In genomic region chr14:71586131-71586893, GRCh38 we compare ENCODE assay signal across 10 cellular contexts.
DNase-seq lines count a peak whose midpoint lies in the region; ATAC-seq, FAIRE-seq and TF ChIP-seq lines count a peak whose summit lies in the region.
"Had no signal": no experiment of that assay in that cellular context is flagged by ENCODE, and none has a peak within 500 bp of the region (broad histone marks: within the 10 kb centered on the region; RNA-seq: fewer than 3 reads in every experiment).

No MANE protein-coding gene starts in this region.

- H3K79me2 ChIP-seq in astrocyte (ENCODE audit: insufficient read depth, low read length): peaks cover 34% of the 10 kb centered on the region
- no peaks in the 10 kb centered on the region for H3K79me2 ChIP-seq in keratinocyte (ENCODE audit: control insufficient read depth, insufficient read depth, low read length)

- intact Hi-C loops in activated T-helper 2 cell treated with anti-CD3 and anti-CD28 coated beads, Interferon-gamma antibody, Interleukin-2, Interleukin-4, amounts not matched to agents 10 μg/mL and 5 μg/mL and 100 μg/mL, durations not matched to agents 14 hours and 24 hours and 36 hours (cut with micrococcal nuclease): no loop called here
- intact Hi-C loops in mucosa of descending colon (cut with DNase I, micrococcal nuclease): no loop called here

- no peak for TF ChIP-seq EP300 in suprapubic skin (IDR thresholded peaks at IDR 0.05)

- peak overlapping the region; percentile 85 for H3K4me3 Mint-ChIP-seq in HFFc6
- H3K4me3 Mint-ChIP-seq in astrocyte (ENCODE audit: unreplicated experiment): peak overlapping the region; percentile 55
- H3K4me3 Mint-ChIP-seq in activated T-helper 2 cell treated with anti-CD3 and anti-CD28 coated beads, Interferon-gamma antibody, Interleukin-2, Interleukin-4, amounts not matched to agents 10 μg/mL and 5 μg/mL and 100 μg/mL, durations not matched to agents 14 hours and 24 hours and 36 hours (ENCODE audit: low read depth): no peak overlapping the region
- H3K4me3 Mint-ChIP-seq: stimulated activated naive CD8-positive, alpha-beta T cell treated with anti-CD3 and anti-CD28 coated beads, Interleukin-15, Interleukin-2, amounts not matched to agents 100 ng/mL and 50 ng/mL, for 24 hours had no signal

- no peaks in the 10 kb centered on the region; the same call in 1 of the 2 replicates for H3K27me3 Mint-ChIP-seq in HFFc6 (ENCODE audit: insufficient read depth)
- no peaks in the 10 kb centered on the region for H3K27me3 Mint-ChIP-seq in astrocyte (ENCODE audit: low read depth, unreplicated experiment)
- no peaks in the 10 kb centered on the region for H3K27me3 Mint-ChIP-seq in activated T-helper 2 cell treated with anti-CD3 and anti-CD28 coated beads, Interferon-gamma antibody, Interleukin-2, Interleukin-4, amounts not matched to agents 10 μg/mL and 5 μg/mL and 100 μg/mL, durations not matched to agents 14 hours and 24 hours and 36 hours (ENCODE audit: low read depth)
- H3K27me3 Mint-ChIP-seq: stimulated activated naive CD8-positive, alpha-beta T cell treated with anti-CD3 and anti-CD28 coated beads, Interleukin-15, Interleukin-2, amounts not matched to agents 100 ng/mL and 50 ng/mL, for 24 hours had no signal

- no peaks in the 10 kb centered on the region for H3K9me3 ChIP-seq in astrocyte (ENCODE audit: insufficient read depth, low read depth, low read length)
- H3K9me3 ChIP-seq in keratinocyte (ENCODE audit: control insufficient read depth, low read depth, low read length): no peaks in the 10 kb centered on the region
- H3K9me3 ChIP-seq in suprapubic skin: no peaks in the 10 kb centered on the region
- H3K9me3 ChIP-seq in mucosa of descending colon: no peaks in the 10 kb centered on the region

- dilution Hi-C loops in keratinocyte (cut with MboI; ENCODE audit: extremely low pct_ligation_motif_present, low sequenced_read_pairs): no loop called here

- H3K4me3 ChIP-seq in astrocyte (ENCODE audit: insufficient read depth, low read depth, low read length) (peak overlapping the region; percentile 51), keratinocyte (ENCODE audit: control insufficient read depth in 2 of 3, extremely low read depth in 1 of 3, insufficient read depth in 2 of 3, low read depth in 1 of 3, low read length in 3 of 3) (no peak overlapping the region), suprapubic skin (peak overlapping the region; percentile 26), mucosa of descending colon (no peak overlapping the region)

- H3K27ac ChIP-seq in astrocyte (ENCODE audit: low read depth, low read length) (peak overlapping the region; percentile 39), keratinocyte (ENCODE audit: control insufficient read depth, insufficient read depth, low read length) (no peak overlapping the region), suprapubic skin (no peak overlapping the region)

- no peaks in the 10 kb centered on the region for H4K20me1 ChIP-seq in astrocyte (ENCODE audit: insufficient read depth, low read length)
- H4K20me1 ChIP-seq in keratinocyte (ENCODE audit: control insufficient read depth, extremely low read depth, insufficient read depth, low read length): no peaks in the 10 kb centered on the region

- H3K36me3 ChIP-seq in astrocyte (ENCODE audit: insufficient read depth, low read length): no peaks in the 10 kb centered on the region
- peaks cover 0 to 12% of the 10 kb centered on the region in 2 experiments for H3K36me3 ChIP-seq in keratinocyte (ENCODE audit: control insufficient read depth in 2 of 2, extremely low read depth in 1 of 2, insufficient read depth in 2 of 2, low read length in 2 of 2)
- no peaks in the 10 kb centered on the region for H3K36me3 ChIP-seq in suprapubic skin
- no peaks in the 10 kb centered on the region for H3K36me3 ChIP-seq in mucosa of descending colon (ENCODE audit: low read depth)

- H2AFZ ChIP-seq in astrocyte (ENCODE audit: low read depth, low read length): peak overlapping the region; percentile 69
- H2AFZ ChIP-seq in keratinocyte (ENCODE audit: control insufficient read depth, low read length): no peak overlapping the region

- DNase-seq in HFFc6 (peak; percentile 32), astrocyte (ENCODE audit: low read depth) (peak; percentile 57), keratinocyte (ENCODE audit: low read depth, low spot score) (no peak), suprapubic skin (ENCODE audit: low spot score in 2 of 2) (no peak), mucosa of descending colon (no peak), GM19238 (ENCODE audit: insufficient read length, low spot score) (no peak), GF-D8 (lab: John Stamatoyannopoulos, UW) (no peak)
- no peak for DNase-seq in activated T-helper 2 cell treated with anti-CD3 and anti-CD28 coated beads, Interferon-gamma antibody, Interleukin-2, Interleukin-4, amounts not matched to agents 10 μg/mL and 5 μg/mL and 100 μg/mL, durations not matched to agents 14 hours and 24 hours and 36 hours (ENCODE audit: low spot score)
- DNase-seq: MV-4-11 had no signal

- 24% methylated on average over 14 of the region's 14 CpGs for WGBS in suprapubic skin

- H3K9ac ChIP-seq in astrocyte (ENCODE audit: low read length): peak overlapping the region; percentile 64
- no peak overlapping the region for H3K9ac ChIP-seq in keratinocyte (ENCODE audit: control insufficient read depth, extremely low read depth, insufficient read depth, low read length)

- H3K9me1 ChIP-seq in keratinocyte (ENCODE audit: control insufficient read depth, extremely low read depth, insufficient read depth, low read length): no peaks in the 10 kb centered on the region

- H3K27ac Mint-ChIP-seq in HFFc6: peak overlapping the region; percentile 74
- H3K27ac Mint-ChIP-seq in astrocyte (ENCODE audit: unreplicated experiment): peak overlapping the region; percentile 12
- no peak overlapping the region for H3K27ac Mint-ChIP-seq in activated T-helper 2 cell treated with anti-CD3 and anti-CD28 coated beads, Interferon-gamma antibody, Interleukin-2, Interleukin-4, amounts not matched to agents 10 μg/mL and 5 μg/mL and 100 μg/mL, durations not matched to agents 14 hours and 24 hours and 36 hours
- H3K27ac Mint-ChIP-seq: stimulated activated naive CD8-positive, alpha-beta T cell treated with anti-CD3 and anti-CD28 coated beads, Interleukin-15, Interleukin-2, amounts not matched to agents 100 ng/mL and 50 ng/mL, for 24 hours had no signal

- H3K4me1 ChIP-seq in astrocyte (ENCODE audit: insufficient read depth, low read length): peaks cover 52% of the 10 kb centered on the region
- peaks cover 5% of the 10 kb centered on the region for H3K4me1 ChIP-seq in keratinocyte (ENCODE audit: control insufficient read depth, extremely low read depth, insufficient read depth, low read length)
- H3K4me1 ChIP-seq in suprapubic skin: peaks cover 7% of the 10 kb centered on the region
- H3K4me1 ChIP-seq in mucosa of descending colon (ENCODE audit: low read depth): no peaks in the 10 kb centered on the region

- FAIRE-seq in astrocyte (lab: Jason Lieb, UNC): no peak
- no peak for FAIRE-seq in keratinocyte (lab: Jason Lieb, UNC)

- no peak for TF ChIP-seq POLR2A in suprapubic skin (IDR thresholded peaks at IDR 0.05)

- no peak for ATAC-seq in mucosa of descending colon

- H3K27me3 ChIP-seq in astrocyte (ENCODE audit: insufficient read depth, low read length) (no peaks in the 10 kb centered on the region), keratinocyte (ENCODE audit: control insufficient read depth, extremely low read depth, insufficient read depth, low read length) (no peaks in the 10 kb centered on the region), suprapubic skin (no peaks in the 10 kb centered on the region)

- H3K36me3 Mint-ChIP-seq in HFFc6 (ENCODE audit: low read depth): peaks cover 28% of the 10 kb centered on the region
- no peaks in the 10 kb centered on the region for H3K36me3 Mint-ChIP-seq in astrocyte (ENCODE audit: low read depth, unreplicated experiment)
- H3K36me3 Mint-ChIP-seq in activated T-helper 2 cell treated with anti-CD3 and anti-CD28 coated beads, Interferon-gamma antibody, Interleukin-2, Interleukin-4, amounts not matched to agents 10 μg/mL and 5 μg/mL and 100 μg/mL, durations not matched to agents 14 hours and 24 hours and 36 hours (ENCODE audit: low read depth): peaks cover 45% of the 10 kb centered on the region

- H3K4me2 ChIP-seq in astrocyte (ENCODE audit: low read length) (peak overlapping the region; percentile 85), keratinocyte (ENCODE audit: control insufficient read depth, extremely low read depth, insufficient read depth, low read depth, low read length) (peak overlapping the region; percentile 14)

- H3K9me3 Mint-ChIP-seq in HFFc6 (no peaks in the 10 kb centered on the region), astrocyte (ENCODE audit: unreplicated experiment) (no peaks in the 10 kb centered on the region)
- H3K9me3 Mint-ChIP-seq in activated T-helper 2 cell treated with anti-CD3 and anti-CD28 coated beads, Interferon-gamma antibody, Interleukin-2, Interleukin-4, amounts not matched to agents 10 μg/mL and 5 μg/mL and 100 μg/mL, durations not matched to agents 14 hours and 24 hours and 36 hours: no peaks in the 10 kb centered on the region
- H3K9me3 Mint-ChIP-seq: stimulated activated naive CD8-positive, alpha-beta T cell treated with anti-CD3 and anti-CD28 coated beads, Interleukin-15, Interleukin-2, amounts not matched to agents 100 ng/mL and 50 ng/mL, for 24 hours had no signal

- peaks cover 100% of the 10 kb centered on the region for H3K4me1 Mint-ChIP-seq in HFFc6 (ENCODE audit: low read depth)
- peaks cover 50% of the 10 kb centered on the region for H3K4me1 Mint-ChIP-seq in astrocyte (ENCODE audit: low read depth, unreplicated experiment)
- peaks cover 44% of the 10 kb centered on the region for H3K4me1 Mint-ChIP-seq in activated T-helper 2 cell treated with anti-CD3 and anti-CD28 coated beads, Interferon-gamma antibody, Interleukin-2, Interleukin-4, amounts not matched to agents 10 μg/mL and 5 μg/mL and 100 μg/mL, durations not matched to agents 14 hours and 24 hours and 36 hours (ENCODE audit: low read depth)

- TF ChIP-seq CTCF in HFFc6 (IDR thresholded peaks at IDR 0.05) (no peak), astrocyte (IDR thresholded peaks at IDR 0.05; ENCODE audit: insufficient read depth, low read depth, low read length) (no peak), keratinocyte (optimal IDR thresholded peaks at IDR 0.05 in 1 of 3, IDR thresholded peaks at IDR 0.05 in 1 of 3, conservative IDR thresholded peaks at IDR 0.05 in 1 of 3; ENCODE audit: extremely low read depth in 1 of 3, insufficient read depth in 2 of 3, low read length in 3 of 3) (no peak), suprapubic skin (IDR thresholded peaks at IDR 0.05) (no peak), mucosa of descending colon (IDR thresholded peaks at IDR 0.05) (no peak)

Comparison
In these comparisons a context has a peak if more than half of its experiments do, and no peak if none do; other contexts are left out.
1. DNase-seq: peak in HFFc6 (single experiment) and astrocyte (single experiment); none in keratinocyte (single experiment), suprapubic skin (0 of 2), activated T-helper 2 cell treated with anti-CD3 and anti-CD28 coated beads, Interferon-gamma antibody, Interleukin-2, Interleukin-4, amounts not matched to agents 10 μg/mL and 5 μg/mL and 100 μg/mL, durations not matched to agents 14 hours and 24 hours and 36 hours (single experiment), mucosa of descending colon (0 of 3), GM19238 (single experiment) and GF-D8 (single experiment).
2. H3K4me3 ChIP-seq: peak in astrocyte (single experiment) and suprapubic skin (single experiment); none in keratinocyte (0 of 3) and mucosa of descending colon (single experiment).